ENCODE assay signal across 20 cellular contexts in genomic region chr3:129559565-129560079, GRCh38. TPM values are rescaled to one million over a fixed set of nuclear protein-coding genes. Genes with fewer than 3 reads are reported as not detected.
DNase-seq lines count a peak whose midpoint lies in the region; ATAC-seq, FAIRE-seq and TF ChIP-seq lines count a peak whose summit lies in the region.
"Had no signal": no experiment of that assay in that cellular context is flagged by ENCODE, and none has a peak within 500 bp of the region (broad histone marks: within the 10 kb centered on the region; RNA-seq: fewer than 3 reads in every experiment).

No MANE protein-coding gene starts in this region.

- TF ChIP-seq CTCF in AG04450 (IDR thresholded peaks at IDR 0.05; ENCODE audit: low read depth, low read length): no peak
- TF ChIP-seq CTCF in smooth muscle cell (IDR thresholded peaks at IDR 0.05; ENCODE audit: borderline replicate concordance, insufficient read depth, poor library complexity, severe bottlenecking): no peak

- no peaks in the 10 kb centered on the region for H3K36me3 Mint-ChIP-seq in stimulated activated naive B cell treated with anti-CD40 and anti-IgM and Interleukin-4, amounts not matched to agents 10 μg/mL and 1 μg/mL and 100 μg/mL, for 72 hours

- H3F3A ChIP-seq in smooth muscle cell (ENCODE audit: low read depth): peaks cover 11% of the 10 kb centered on the region

- no peak overlapping the region for H3K27ac Mint-ChIP-seq in stimulated activated naive B cell treated with anti-CD40 and anti-IgM and Interleukin-4, amounts not matched to agents 10 μg/mL and 1 μg/mL and 100 μg/mL, for 72 hours
- H3K27ac Mint-ChIP-seq: activated B cell treated with CpG ODN at 0.5 μM for 24 hours, T-cell had no signal

- no peak for FAIRE-seq in GM19239 (lab: Jason Lieb, UNC)
- FAIRE-seq: astrocyte, small intestine had no signal

- H3K9ac ChIP-seq in smooth muscle cell (ENCODE audit: low read depth): no peak overlapping the region

- H3K4me3 ChIP-seq in AG04450 (ENCODE audit: low read depth, low read length) (peak overlapping the region; percentile 35), SJCRH30 (peak overlapping the region; percentile 50), right cardiac atrium (ENCODE audit: low read length) (no peak overlapping the region), smooth muscle cell (no peak overlapping the region)
- H3K4me3 ChIP-seq: dorsolateral prefrontal cortex, lung had no signal

- H3K27me3 Mint-ChIP-seq in stimulated activated naive B cell treated with anti-CD40 and anti-IgM and Interleukin-4, amounts not matched to agents 10 μg/mL and 1 μg/mL and 100 μg/mL, for 72 hours: peaks cover 13 to 31% of the 10 kb centered on the region in 2 donors

- no peaks in the 10 kb centered on the region for H4K20me1 ChIP-seq in smooth muscle cell (ENCODE audit: low read depth)

- H3K4me1 Mint-ChIP-seq in stimulated activated naive B cell treated with anti-CD40 and anti-IgM and Interleukin-4, amounts not matched to agents 10 μg/mL and 1 μg/mL and 100 μg/mL, for 72 hours: peaks cover 21 to 29% of the 10 kb centered on the region in 2 donors

- H3K27ac ChIP-seq in AG04450 (ENCODE audit: low read depth, low read length) (peak overlapping the region; percentile 92), SJCRH30 (peak overlapping the region; percentile 89), right cardiac atrium (ENCODE audit: low read length) (peak overlapping the region; percentile 29), smooth muscle cell (ENCODE audit: low read depth) (peak overlapping the region; percentile 81)

- peaks cover 19% of the 10 kb centered on the region for H3K36me3 ChIP-seq in SJCRH30
- no peaks in the 10 kb centered on the region for H3K36me3 ChIP-seq in smooth muscle cell (ENCODE audit: low read depth)

- WGBS in right cardiac atrium: 83% methylated on average over 20 of the region's 20 CpGs
- WGBS in smooth muscle cell (ENCODE audit: low lambda C conversion rate): 95% methylated on average over 20 of the region's 20 CpGs

- H3K79me2 ChIP-seq in smooth muscle cell (ENCODE audit: low read depth): no peaks in the 10 kb centered on the region

- CTCF ChIA-PET in AG04450 (lab: Charles Lee): no interaction called here

- intact Hi-C loops in right cardiac atrium (cut with DNase I): loop anchor here (5.0 to 10.0 kb wide), 3 partner anchors 38 to 65 kb away; no protein-coding TSS in a partner anchor

- H3K9me3 ChIP-seq in AG04450 (ENCODE audit: control insufficient read depth, insufficient read depth, low read length) (no peaks in the 10 kb centered on the region; the same call in 1 of the 2 replicates), SJCRH30 (replicated peaks) (no peaks in the 10 kb centered on the region), right cardiac atrium (ENCODE audit: control insufficient read depth, low read length) (no peaks in the 10 kb centered on the region), smooth muscle cell (replicated peaks; ENCODE audit: low read depth) (no peaks in the 10 kb centered on the region)

- no peak for DNase-seq in AG04450 (ENCODE audit: low read depth, low spot score)
- no peak for DNase-seq in SJCRH30
- peak; percentile 26 to 53 (median 50) for DNase-seq in right cardiac atrium
- DNase-seq in smooth muscle cell (lab: John Stamatoyannopoulos, UW; ENCODE audit: unreplicated experiment): no peak
- no peak for DNase-seq in stimulated activated naive B cell treated with anti-CD40 and anti-IgM and Interleukin-4, amounts not matched to agents 10 μg/mL and 1 μg/mL and 100 μg/mL, for 72 hours
- DNase-seq in GM19239 (ENCODE audit: insufficient read length, low spot score): no peak
- no peak for DNase-seq in OCI-M2 (lab: John Stamatoyannopoulos, UW; ENCODE audit: unreplicated experiment)
- DNase-seq: activated B cell treated with CpG ODN at 0.5 μM for 24 hours, activated gamma-delta T cell, AML-193, dorsolateral prefrontal cortex, NCI-H1694 treated with DMSO at 0.1 percent for 48 hours, PC-3, small intestine, T-cell had no signal

- no peak for ATAC-seq in right cardiac atrium
- ATAC-seq in stimulated activated naive B cell treated with anti-CD40 and anti-IgM and Interleukin-4, amounts not matched to agents 10 μg/mL and 1 μg/mL and 100 μg/mL, for 72 hours (replicated peaks): no peak
- no peak for ATAC-seq in GM19452 (IDR thresholded peaks at IDR 0.05; ENCODE audit: unreplicated experiment)
- ATAC-seq: PC-3, T-cell had no signal

- H3K4me2 ChIP-seq in smooth muscle cell: no peak overlapping the region

- H2AFZ ChIP-seq in smooth muscle cell (ENCODE audit: low read depth): no peak overlapping the region

- H3K4me1 ChIP-seq in SJCRH30 (peaks cover 52% of the 10 kb centered on the region), right cardiac atrium (ENCODE audit: control insufficient read depth, insufficient read depth, low read length) (peaks cover 22% of the 10 kb centered on the region), smooth muscle cell (ENCODE audit: low read depth) (peaks cover 28% of the 10 kb centered on the region)

- POLR2A ChIA-PET in AG04450 (lab: Yijun Ruan, JAX): interaction anchor here (0.6 to 2.9 kb wide), 3 partner anchors 37 to 68 kb away, joined by 3 to 12 read pairs (median 4); no protein-coding TSS in a partner anchor

- H3K27me3 ChIP-seq in AG04450 (ENCODE audit: control insufficient read depth, insufficient read depth, low read length): no peaks in the 10 kb centered on the region
- H3K27me3 ChIP-seq in SJCRH30: no peaks in the 10 kb centered on the region
- H3K27me3 ChIP-seq in right cardiac atrium (ENCODE audit: control insufficient read depth, insufficient read depth): no peaks in the 10 kb centered on the region
- H3K27me3 ChIP-seq in smooth muscle cell (ENCODE audit: low read depth): no peaks in the 10 kb centered on the region
- H3K27me3 ChIP-seq: dorsolateral prefrontal cortex had no signal

- H3K9me3 Mint-ChIP-seq in stimulated activated naive B cell treated with anti-CD40 and anti-IgM and Interleukin-4, amounts not matched to agents 10 μg/mL and 1 μg/mL and 100 μg/mL, for 72 hours: no peaks in the 10 kb centered on the region
- H3K9me3 Mint-ChIP-seq: activated B cell treated with CpG ODN at 0.5 μM for 24 hours, T-cell had no signal

- no peak overlapping the region for H3K4me3 Mint-ChIP-seq in stimulated activated naive B cell treated with anti-CD40 and anti-IgM and Interleukin-4, amounts not matched to agents 10 μg/mL and 1 μg/mL and 100 μg/mL, for 72 hours
- H3K4me3 Mint-ChIP-seq: activated B cell treated with CpG ODN at 0.5 μM for 24 hours, T-cell had no signal

RNA-seq across cellular contexts. Expression of gene H1-8, which starts 16.6 kb away (rescaled TPM):
- polyA plus RNA-seq in AG04450 (2011; rRNA removed) (not detected in 2 replicates), right cardiac atrium (not detected), smooth muscle cell (not detected in 2 replicates)
- polyA minus RNA-seq in AG04450 (2011; rRNA and poly(A)+ RNA removed): not detected in 2 replicates
- not detected in 2 replicates for total RNA-seq in SJCRH30 (2014; rRNA removed; shearing (Covaris generic))
- total RNA-seq in right cardiac atrium (not detected), smooth muscle cell (not detected in 2 replicates)
- total RNA-seq: activated B cell treated with CpG ODN at 0.5 μM for 24 hours, astrocyte, dorsolateral prefrontal cortex, lung, NCI-H460, PC-3, T-cell had no signal
- polyA plus RNA-seq: lung, neural cell, small intestine had no signal

RNA-seq across cellular contexts. Expression of gene RHO, which starts 31.2 kb away (rescaled TPM):
- polyA plus RNA-seq in AG04450 (2011; rRNA removed) (not detected in 2 replicates), right cardiac atrium (not detected), smooth muscle cell (not detected in 2 replicates)
- polyA minus RNA-seq in AG04450 (2011; rRNA and poly(A)+ RNA removed): not detected in 2 replicates
- total RNA-seq in SJCRH30 (2014; rRNA removed; shearing (Covaris generic)): not detected in 2 replicates
- total RNA-seq in right cardiac atrium (not detected), smooth muscle cell (0.63 TPM in 1 of 2 replicates, not detected in the other)
- total RNA-seq: activated B cell treated with CpG ODN at 0.5 μM for 24 hours, astrocyte, lung, NCI-H460, PC-3 had no signal
- polyA plus RNA-seq: neural cell, small intestine had no signal

RNA-seq across cellular contexts. Expression of gene PLXND1, which starts 46.9 kb away (rescaled TPM):
- 37.1 and 47.7 TPM in 2 replicates for polyA plus RNA-seq in AG04450 (2011; rRNA removed)
- polyA minus RNA-seq in AG04450 (2011; rRNA and poly(A)+ RNA removed): 40.1 and 54.9 TPM in 2 replicates
- total RNA-seq in SJCRH30 (2014; rRNA removed; shearing (Covaris generic)): 91.1 and 95.8 TPM in 2 replicates
- total RNA-seq in right cardiac atrium: 100 to 1,000 TPM in 1 of 4 donors, 10 to 100 TPM in 3; 75.4 to 102 (median 84.1) TPM
- polyA plus RNA-seq in right cardiac atrium: 89.4 TPM
- total RNA-seq in smooth muscle cell: 71.2 and 94.3 TPM in 2 replicates
- 75.8 and 130 TPM in 2 replicates for polyA plus RNA-seq in smooth muscle cell

Comparison
In these comparisons a context has a peak if more than half of its experiments do, and no peak if none do; other contexts are left out.
1. DNase-seq: peak in right cardiac atrium (3 of 3); none in AG04450 (single experiment), SJCRH30 (0 of 2), smooth muscle cell (single experiment), stimulated activated naive B cell treated with anti-CD40 and anti-IgM and Interleukin-4, amounts not matched to agents 10 μg/mL and 1 μg/mL and 100 μg/mL, for 72 hours (single experiment), GM19239 (single experiment) and OCI-M2 (single experiment).
2. H3K27ac ChIP-seq: peak in every context shown above with its lines; median percentile 92 in AG04450; 89 in SJCRH30; 81 in smooth muscle cell; 29 in right cardiac atrium.
3. H3K4me3 ChIP-seq: peak in AG04450 (single experiment) and SJCRH30 (single experiment); none in right cardiac atrium (single experiment) and smooth muscle cell (single experiment).